In the genomic region with DNA sequence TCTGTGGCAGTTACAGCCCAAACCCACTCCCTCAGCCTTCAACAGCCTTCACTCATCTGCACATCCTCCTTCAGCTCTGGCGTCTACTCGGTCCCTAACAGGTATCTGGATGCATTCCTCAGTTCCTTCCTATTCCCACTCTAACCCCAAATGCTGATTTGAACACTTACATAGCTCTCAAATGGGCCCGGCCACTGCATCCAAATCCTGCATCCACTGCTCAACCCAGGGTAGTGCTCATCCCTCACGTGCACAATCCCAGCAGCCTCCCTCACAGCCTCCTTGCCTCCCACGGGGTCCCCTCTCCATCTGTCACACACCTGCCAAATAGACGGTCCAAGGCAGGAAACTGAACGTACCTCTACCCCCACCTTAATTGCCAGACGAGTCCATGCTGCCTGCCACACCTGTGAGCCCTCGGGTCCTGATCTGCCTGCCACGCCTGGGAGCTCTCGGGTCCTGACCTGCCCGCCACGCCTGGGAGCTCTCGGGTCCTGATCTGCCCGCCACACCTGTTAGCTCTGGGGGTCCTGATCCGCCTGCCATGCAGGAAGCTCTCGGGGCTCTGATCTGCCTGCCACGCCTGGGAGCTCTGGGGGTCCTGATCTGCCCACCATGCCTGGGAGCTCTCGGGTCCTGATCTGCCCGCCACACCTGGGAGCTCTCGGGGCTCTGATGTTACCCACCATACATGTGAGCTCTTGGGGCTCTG, we compare ENCODE assay signal across 26 cellular contexts. TPM values are rescaled to one million over a fixed set of nuclear protein-coding genes. Genes with fewer than 3 reads are reported as not detected.
"Had no signal": no experiment of that assay in that cellular context is flagged by ENCODE, and none has a peak within 500 bp of the region (broad histone marks: within the 10 kb centered on the region; RNA-seq: fewer than 3 reads in every experiment).

No MANE protein-coding gene starts in this region.

- DNase-seq: Kasumi-1, MM.1S, NCI-H1092 treated with DMSO at 0.1 percent for 48 hours, NCI-H1436, NCI-H187, NCI-H2029, NCI-H2081 treated with DMSO at 0.1 percent for 48 hours, NCI-H2171, NCI-H226, NCI-H446, NCI-H510A, NCI-H524 treated with DMSO at 0.1 percent for 48 hours, NCI-H774, PC-3, SHP77, SK-N-SH had no signal

- H3K4me1 Mint-ChIP-seq: IgD-negative memory B cell had no signal

- H3K9me3 Mint-ChIP-seq: IgD-negative memory B cell had no signal

- H3K27ac ChIP-seq: HL-60, KMS-11, RWPE1 had no signal

- H3K27ac Mint-ChIP-seq: IgD-negative memory B cell had no signal

- H3K4me3 ChIP-seq: K562 had no signal

- FAIRE-seq: HTR-8/SVneo, K562 had no signal

- ATAC-seq: K562, Panc1, PC-3 had no signal

- H3K9me3 ChIP-seq: SK-N-SH had no signal

RNA-seq across cellular contexts. Expression of a gene that starts 9.9 kb away (rescaled TPM):
- total RNA-seq: K562, M059J, OCI-LY7, PC-3, SK-MEL-5 had no signal
- polyA plus RNA-seq: IgD-negative memory B cell, K562, SK-N-SH had no signal

RNA-seq across cellular contexts. Expression of a gene that starts 13.2 kb away (rescaled TPM):
- total RNA-seq: K562, M059J, OCI-LY7, PC-3, SK-MEL-5 had no signal
- polyA plus RNA-seq: IgD-negative memory B cell, K562, SK-N-SH had no signal
